ENCODE assay signal across 8 cellular contexts in genomic region chr5:103139264-103139865, GRCh38. TPM values are rescaled to one million over a fixed set of nuclear protein-coding genes. Genes with fewer than 3 reads are reported as not detected.
DNase-seq lines count a peak whose midpoint lies in the region; ATAC-seq and TF ChIP-seq lines count a peak whose summit lies in the region.

No MANE protein-coding gene starts in this region.

- H3K36me3 ChIP-seq in BJ (ENCODE audit: control insufficient read depth, insufficient read depth, low read length) = peaks cover 1% of the 10 kb centered on the region; the same call in 1 of the 2 replicates
- no peaks in the 10 kb centered on the region for H3K36me3 ChIP-seq in colonic mucosa
- H3K36me3 ChIP-seq in liver (ENCODE audit: control insufficient read depth in 4 of 4, insufficient read depth in 3 of 4, low read depth in 1 of 4, low read length in 3 of 4) = peaks cover 0 to 4% (median 3%) of the 10 kb centered on the region in 4 donors

- POLR2A ChIA-PET in BJ (lab: Charles Lee) = no interaction called here

- H3K4me3 ChIP-seq in BJ (ENCODE audit: low read depth, low read length) (no peak overlapping the region), colonic mucosa (no peak overlapping the region), liver (ENCODE audit: low read depth in 1 of 3, low read length in 3 of 3) (no peak overlapping the region)

- H3K27me3 ChIP-seq in BJ (ENCODE audit: control insufficient read depth, insufficient read depth, low read length) (no peaks in the 10 kb centered on the region), colonic mucosa (no peaks in the 10 kb centered on the region), liver (ENCODE audit: control insufficient read depth in 4 of 4, insufficient read depth in 4 of 4, low read length in 3 of 4) (no peaks in the 10 kb centered on the region)

- TF ChIP-seq CTCF in BJ (IDR thresholded peaks at IDR 0.05; ENCODE audit: insufficient read depth, low read depth, low read length) = peak; percentile 95
- TF ChIP-seq CTCF in colonic mucosa (IDR thresholded peaks at IDR 0.05) = peak; percentile 91
- peak; percentile 95 for TF ChIP-seq CTCF in liver (IDR thresholded peaks at IDR 0.05; ENCODE audit: low read depth, low read length, missing input control)

- H3K27ac ChIP-seq in colonic mucosa (no peak overlapping the region), liver (ENCODE audit: low read depth in 1 of 2, low read length in 2 of 2) (no peak overlapping the region)

- DNase-seq in BJ (ENCODE audit: low read depth) (no peak), NCI-H510A treated with DMSO at 0.1 percent for 48 hours (lab: John Stamatoyannopoulos, UW) (peak; percentile 51), colonic mucosa (peak; percentile 87)
- peak; percentile 77 to 87 for DNase-seq in activated CD4-positive, alpha-beta T cell treated with anti-CD3 and anti-CD28 coated beads for 4 hours
- peak; percentile 74 for DNase-seq in stimulated activated CD8-positive, alpha-beta memory T cell treated with anti-CD3 and anti-CD28 coated beads, Interleukin-12 subunit alpha, Interleukin-12 subunit beta, amount 100 ng/mL, for 1 hour (ENCODE audit: low read depth)

- H3K4me1 ChIP-seq in colonic mucosa = no peaks in the 10 kb centered on the region
- H3K4me1 ChIP-seq in liver (ENCODE audit: control insufficient read depth in 4 of 4, insufficient read depth in 4 of 4, low read length in 3 of 4) = no peaks in the 10 kb centered on the region

- CTCF ChIA-PET in BJ (lab: Yijun Ruan, JAX) = interaction anchor here (0.6 to 2.5 kb wide), 26 partner anchors 10 to 1197 kb away, joined by 3 to 20 read pairs (median 4); partner anchors contain the start of genes GIN1 and PPIP5K2

- intact Hi-C loops in colonic mucosa (cut with DNase I) = loop anchor here (10.0 kb wide), 1 partner anchor 355 kb away; no protein-coding TSS in a partner anchor

- H3K9me3 ChIP-seq in colonic mucosa (no peaks in the 10 kb centered on the region), liver (ENCODE audit: control insufficient read depth in 4 of 4, low read length in 3 of 4) (no peaks in the 10 kb centered on the region)

- no peak overlapping the region for H3K9ac ChIP-seq in colonic mucosa (ENCODE audit: low read depth in 2 of 2, low read length in 2 of 2)
- H3K9ac ChIP-seq in liver (ENCODE audit: low read depth in 1 of 2, low read length in 2 of 2) = no peak overlapping the region

- TF ChIP-seq RAD21 in liver (IDR thresholded peaks at IDR 0.05) = peak; percentile 99

- peak; percentile 98 for ATAC-seq in GM19328 (IDR thresholded peaks at IDR 0.05; ENCODE audit: unreplicated experiment)
- ATAC-seq in HG03378 (IDR thresholded peaks at IDR 0.05; ENCODE audit: unreplicated experiment) = peak; percentile 98

- 2% methylated on average over 2 of the region's 2 CpGs for WGBS in liver

TF ChIP-seq in liver, 16 proteins besides CTCF, POLR2A, EP300 and RAD21:
- TF ChIP-seq FOXA2 (IDR thresholded peaks at IDR 0.05) = no peak
- TF ChIP-seq ATF3 (IDR thresholded peaks at IDR 0.05) = no peak
- no peak for TF ChIP-seq YY1 (IDR thresholded peaks at IDR 0.05)
- peak in 1 of 2 donors; percentile 32 for TF ChIP-seq HNF4A (conservative IDR thresholded peaks at IDR 0.05)
TF ChIP-seq in liver: peak in this region for 1.

RNA-seq across cellular contexts. Expression of gene PPIP5K2, which starts 19.3 kb away (rescaled TPM):
- polyA plus RNA-seq in BJ (2011; rRNA removed) = 33.6 and 58.7 TPM in 2 replicates
- polyA minus RNA-seq in BJ (2011; rRNA and poly(A)+ RNA removed) = 67.7 and 94.4 TPM in 2 replicates
- 10 to 100 TPM; 58.7 to 79.3 TPM for total RNA-seq in colonic mucosa
- 10 to 100 TPM; 30.4 to 38.6 TPM for total RNA-seq in liver
- 10 to 100 TPM in 1 of 2 donors, 1 to 10 TPM in 1; 9.7 to 24.5 TPM for polyA plus RNA-seq in liver

RNA-seq across cellular contexts. Expression of gene GIN1, which starts 19.4 kb away (rescaled TPM):
- 1.6 and 4.2 TPM in 2 replicates for polyA plus RNA-seq in BJ (2011; rRNA removed)
- polyA minus RNA-seq in BJ (2011; rRNA and poly(A)+ RNA removed) = 1.7 and 1.8 TPM in 2 replicates
- 1 to 10 TPM; 5.9 to 8.0 TPM for total RNA-seq in colonic mucosa
- total RNA-seq in liver = 1 to 10 TPM; 3.7 to 6.4 TPM
- 1 to 10 TPM; 1.8 to 4.3 TPM for polyA plus RNA-seq in liver
